8 cellular contexts compared by ENCODE assay signal in the genomic region with DNA sequence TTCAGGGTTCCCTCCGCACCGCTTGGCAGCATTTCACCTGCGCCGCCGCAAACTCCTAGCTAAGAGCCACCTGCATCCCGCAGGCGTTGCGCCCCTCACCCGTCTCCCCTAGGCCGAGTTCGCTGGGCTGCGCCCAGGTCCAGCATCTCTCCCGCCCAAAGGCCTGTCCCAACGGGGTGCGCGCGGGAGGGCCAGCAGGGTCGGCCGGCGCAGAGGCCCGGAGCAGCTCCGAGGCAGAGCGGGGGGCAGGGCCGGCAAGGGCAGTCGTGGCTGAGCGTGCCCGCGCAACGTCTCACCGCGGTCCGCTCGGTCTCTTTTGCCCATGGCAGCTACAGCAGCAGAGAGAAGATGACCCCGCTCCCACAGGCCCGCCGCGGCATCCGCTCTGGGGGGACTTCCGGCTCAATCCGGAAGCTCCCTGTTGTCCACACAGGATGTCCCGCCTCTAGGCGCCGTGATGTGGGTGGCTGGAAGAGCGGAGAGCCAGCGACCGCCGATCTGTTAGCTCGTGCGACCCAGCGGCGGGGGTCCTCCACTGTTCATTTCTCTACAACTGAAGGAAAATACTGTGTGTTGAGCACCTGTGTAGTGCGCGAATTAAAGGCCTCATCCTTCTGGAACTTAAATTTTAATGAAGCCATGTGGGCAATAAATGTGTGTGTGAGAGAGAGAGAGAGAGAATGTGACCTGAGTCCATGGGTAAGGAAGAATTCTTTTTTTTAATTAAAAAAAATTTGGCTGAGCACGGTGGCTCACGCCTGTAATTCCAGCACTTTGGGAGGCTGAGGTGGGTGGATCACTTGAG. TPM values are rescaled to one million over a fixed set of nuclear protein-coding genes. Genes with fewer than 3 reads are reported as not detected.
DNase-seq lines count a peak whose midpoint lies in the region; ATAC-seq and TF ChIP-seq lines count a peak whose summit lies in the region.

ERCC3 (minus strand) TSS at position 387 of the 805 bp plus-strand sequence; CDS start at position 324, 63 bp downstream.

- ATAC-seq in GM21526 (IDR thresholded peaks at IDR 0.05; ENCODE audit: low FRiP score, unreplicated experiment) (peak; percentile 98), Panc1 (peak; percentile 99)
- peak; percentile 98 to 99 for ATAC-seq in activated T-cell treated with anti-CD3 and anti-CD28 coated beads, Interleukin-2, amount 50 U/mL, for 4 hours

- POLR2A ChIA-PET in Panc1 (lab: Charles Lee), result interaction anchor here (0.6 to 0.8 kb wide), 3 partner anchors 43 to 171 kb away, joined by 3 read pairs; no protein-coding TSS in a partner anchor

- intact Hi-C loops in Panc1 (cut with micrococcal nuclease; ENCODE audit: unreplicated experiment) (loop anchor here (5.0 kb wide), 1 partner anchor 97 kb away; no protein-coding TSS in a partner anchor), esophagus muscularis mucosa (cut with DNase I) (no loop called here)

- in situ Hi-C loops in Panc1 (cut with HindIII; ENCODE audit: low pct_unique_long_range_greater_than_20kb, low sequenced_read_pairs), result no loop called here

- DNase-seq in DMS153 (lab: John Stamatoyannopoulos, UW) (peak; percentile 43), HuH-7 (ENCODE audit: low spot score) (peak; percentile 90), Panc1 (ENCODE audit: low read depth, low spot score) (peak; percentile 7), esophagus muscularis mucosa (ENCODE audit: extremely low spot score) (peak; percentile 93)
- peak; percentile 70 for DNase-seq in activated T-cell treated with anti-CD3 and anti-CD28 coated beads, Interleukin-2, amount 50 U/mL, for 4 hours
- DNase-seq in stimulated activated CD8-positive, alpha-beta memory T cell treated with anti-CD3 and anti-CD28 coated beads, Interleukin-7, amount 100 ng/mL, for 24 hours (ENCODE audit: low read depth), result peak; percentile 74

- no peaks in the 10 kb centered on the region for H3K9me3 Mint-ChIP-seq in activated T-cell treated with anti-CD3 and anti-CD28 coated beads, Interleukin-2, amount 50 U/mL, for 4 hours

- CTCF ChIA-PET in Panc1 (lab: Charles Lee), result interaction anchor here (0.7 to 1.9 kb wide), 3 partner anchors 97 to 186 kb away, joined by 5 to 8 read pairs (median 6); no protein-coding TSS in a partner anchor

- H3K27me3 ChIP-seq in Panc1 (ENCODE audit: control insufficient read depth, insufficient read depth, low read length) (no peaks in the 10 kb centered on the region), esophagus muscularis mucosa (no peaks in the 10 kb centered on the region), muscle layer of duodenum (ENCODE audit: low read depth, low read length) (no peaks in the 10 kb centered on the region)

- H3K36me3 ChIP-seq in Panc1 (ENCODE audit: control insufficient read depth, insufficient read depth, low read length) (peaks cover 17% of the 10 kb centered on the region), esophagus muscularis mucosa (peaks cover 32 to 42% (median 38%) of the 10 kb centered on the region in 4 donors), muscle layer of duodenum (ENCODE audit: control insufficient read depth in 1 of 2, insufficient read depth in 2 of 2, low read length in 2 of 2) (peaks cover 27 to 30% of the 10 kb centered on the region in 2 donors)

- TSS peak; percentile 94 for BruUV-seq in Panc1 (replicated peaks; lab: Mats Ljungman, UMichigan)

- no peaks in the 10 kb centered on the region for H3K27me3 Mint-ChIP-seq in activated T-cell treated with anti-CD3 and anti-CD28 coated beads, Interleukin-2, amount 50 U/mL, for 4 hours (ENCODE audit: low read depth)

- TF ChIP-seq CTCF in Panc1 (IDR thresholded peaks at IDR 0.05) (no peak), esophagus muscularis mucosa (IDR thresholded peaks at IDR 0.05) (no peak)

- peak within 1 kb of the TSS; percentile 100 for H3K4me3 Mint-ChIP-seq in activated T-cell treated with anti-CD3 and anti-CD28 coated beads, Interleukin-2, amount 50 U/mL, for 4 hours

- TF ChIP-seq POLR2A in esophagus muscularis mucosa (IDR thresholded peaks at IDR 0.05; ENCODE audit: low read depth), result no peak

- H3K4me3 ChIP-seq in Panc1 (ENCODE audit: low read depth in 2 of 2, low read length in 2 of 2), result peak within 1 kb of the TSS; percentile 88 to 94
- peak within 1 kb of the TSS; percentile 81 to 96 (median 88) for H3K4me3 ChIP-seq in esophagus muscularis mucosa
- H3K4me3 ChIP-seq in muscle layer of duodenum (ENCODE audit: low read depth in 1 of 2, low read length in 2 of 2), result peak within 1 kb of the TSS; percentile 89 to 99

- no peaks in the 10 kb centered on the region for H3K9me3 ChIP-seq in Panc1 (ENCODE audit: control insufficient read depth, insufficient read depth, low read depth, low read length)
- no peaks in the 10 kb centered on the region for H3K9me3 ChIP-seq in esophagus muscularis mucosa
- no peaks in the 10 kb centered on the region for H3K9me3 ChIP-seq in muscle layer of duodenum (ENCODE audit: control insufficient read depth in 1 of 2, low read length in 2 of 2)

- H3K4me1 ChIP-seq in Panc1 (ENCODE audit: control insufficient read depth, insufficient read depth, low read length) (peaks cover 7% of the 10 kb centered on the region), esophagus muscularis mucosa (peaks cover 9 to 23% (median 20%) of the 10 kb centered on the region in 4 donors), muscle layer of duodenum (ENCODE audit: control insufficient read depth in 1 of 2, insufficient read depth in 2 of 2, low read length in 2 of 2) (peaks cover 2 to 14% of the 10 kb centered on the region in 2 donors)

- peaks cover 23% of the 10 kb centered on the region for H3K4me1 Mint-ChIP-seq in activated T-cell treated with anti-CD3 and anti-CD28 coated beads, Interleukin-2, amount 50 U/mL, for 4 hours (ENCODE audit: low read depth)

- no peak for TF ChIP-seq EP300 in esophagus muscularis mucosa (IDR thresholded peaks at IDR 0.05)

- under 1% methylated on average over 18 of the region's 55 CpGs for WGBS in esophagus muscularis mucosa

- peaks cover 21% of the 10 kb centered on the region for H3K36me3 Mint-ChIP-seq in activated T-cell treated with anti-CD3 and anti-CD28 coated beads, Interleukin-2, amount 50 U/mL, for 4 hours (ENCODE audit: insufficient read depth)

- peak within 1 kb of the TSS; percentile 96 for H3K27ac ChIP-seq in Panc1 (ENCODE audit: low read length)
- H3K27ac ChIP-seq in esophagus muscularis mucosa (replicated peaks in 1 of 4), result peak within 1 kb of the TSS; percentile 72 to 89 (median 80)
- peak within 1 kb of the TSS; percentile 33 for H3K27ac ChIP-seq in muscle layer of duodenum (ENCODE audit: low read length)

RNA-seq across cellular contexts. Expression of gene ERCC3, which starts in this region (rescaled TPM):
- total RNA-seq in Panc1 (2021; ENCODE audit: unreplicated experiment), result 38.0 TPM
- 32.6 TPM for polyA plus RNA-seq in Panc1 (2012; ENCODE audit: insufficient read length)
- 10 to 100 TPM; 56.6 to 63.6 (median 61.8) TPM for total RNA-seq in activated T-cell treated with anti-CD3 and anti-CD28 coated beads, Interleukin-2, amount 50 U/mL, for 4 hours
- 10 to 100 TPM; 24.4 to 37.1 (median 35.3) TPM for total RNA-seq in esophagus muscularis mucosa

Comparison
In these comparisons a context has a peak if more than half of its experiments do, and no peak if none do; other contexts are left out.
1. Peak in every context shown above with its lines: DNase-seq, ATAC-seq, H3K4me3 ChIP-seq and H3K27ac ChIP-seq.
2. DNase-seq: peak in every context shown above with its lines; median percentile 93 in esophagus muscularis mucosa; 90 in HuH-7; 74 in stimulated activated CD8-positive, alpha-beta memory T cell treated with anti-CD3 and anti-CD28 coated beads, Interleukin-7, amount 100 ng/mL, for 24 hours; 70 in activated T-cell treated with anti-CD3 and anti-CD28 coated beads, Interleukin-2, amount 50 U/mL, for 4 hours; 43 in DMS153; 7 in Panc1.
3. H3K27ac ChIP-seq: peak in every context shown above with its lines; median percentile 96 in Panc1; 80 in esophagus muscularis mucosa; 33 in muscle layer of duodenum.